Comparison of ENCODE assay signal across 8 cellular contexts in the genomic region with DNA sequence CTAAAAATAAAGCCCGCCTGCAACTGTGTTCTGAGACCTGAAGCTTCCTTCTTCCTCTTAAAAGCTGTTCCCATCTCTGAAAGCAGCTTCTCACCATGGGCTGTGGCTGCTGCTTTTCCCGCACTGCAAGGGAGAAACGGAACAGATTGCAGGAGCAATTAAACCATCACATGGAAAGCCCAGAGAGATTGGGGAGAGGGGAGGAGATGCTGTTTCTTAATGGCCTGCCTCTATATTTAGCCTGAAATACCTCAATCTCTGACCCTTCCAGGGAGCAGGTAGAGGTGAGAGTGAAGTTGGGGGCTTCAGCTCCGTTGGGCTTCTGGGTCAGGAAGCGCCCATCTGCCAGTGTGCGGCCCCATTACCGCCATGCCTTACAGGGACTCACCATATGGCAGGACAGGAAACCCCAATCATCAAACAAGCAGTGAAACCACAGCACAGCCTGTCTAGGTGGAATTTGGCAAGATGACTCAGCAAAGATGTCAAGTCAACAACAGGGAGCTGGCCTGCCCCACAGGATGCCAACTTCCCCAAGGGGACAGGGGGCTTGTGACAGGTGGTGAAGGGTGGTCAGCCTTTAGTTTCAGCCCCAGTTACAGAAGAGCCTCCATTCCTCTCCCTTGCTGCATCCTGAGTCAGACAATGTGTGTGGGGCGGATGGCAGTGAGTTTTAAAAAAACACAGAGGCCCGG.
A peak's percentile ranks its signal among the peaks of the same experiment; 100 is the strongest.
DNase-seq lines count a peak whose midpoint lies in the region; ATAC-seq and TF ChIP-seq lines count a peak whose summit lies in the region.

No MANE protein-coding gene starts in this region.

- no TSS peak for BruUV-seq in Calu3 (replicated peaks; lab: Mats Ljungman, UMichigan)

- CTCF ChIA-PET in Calu3 (lab: Charles Lee), result no interaction called here

- no peaks in the 10 kb centered on the region for H4K20me1 ChIP-seq in BLaER1 treated with 17β-estradiol and CSF1 and Interleukin-3, amounts not matched to agents 10 nM and 100 nM

- peak overlapping the region; percentile 60 to 83 for H3K27ac Mint-ChIP-seq in stimulated activated naive CD8-positive, alpha-beta T cell treated with anti-CD3 and anti-CD28 coated beads, Interleukin-15, amount 100 ng/mL, for 72 hours
- H3K27ac Mint-ChIP-seq in Calu3 (ENCODE audit: unreplicated experiment), result no peak overlapping the region

- H3K9ac ChIP-seq in BLaER1 treated with 17β-estradiol and CSF1 and Interleukin-3, amounts not matched to agents 10 nM and 100 nM, result peak overlapping the region in 9 of 11 experiments; percentile 2 to 78 (median 66); a peak in 17 of 22 replicates

- no peaks in the 10 kb centered on the region for H3K36me3 Mint-ChIP-seq in Calu3 (ENCODE audit: insufficient read depth, unreplicated experiment)

- TF ChIP-seq POLR2A in GM18951 (IDR thresholded peaks at IDR 0.05; ENCODE audit: extremely low read depth, insufficient read depth, insufficient read length), result peak; percentile 40

- H3K4me1 Mint-ChIP-seq in stimulated activated naive CD8-positive, alpha-beta T cell treated with anti-CD3 and anti-CD28 coated beads, Interleukin-15, amount 100 ng/mL, for 72 hours, result peaks cover 29% of the 10 kb centered on the region
- H3K4me1 Mint-ChIP-seq in Calu3 (ENCODE audit: low read depth, unreplicated experiment), result no peaks in the 10 kb centered on the region

- H3K9me3 ChIP-seq in BLaER1 treated with 17β-estradiol and CSF1 and Interleukin-3, amounts not matched to agents 10 nM and 100 nM (replicated peaks in 1 of 11), result no peaks in the 10 kb centered on the region

- peak overlapping the region in 10 of 11 experiments; percentile 7 to 90 (median 78); a peak in 18 of 22 replicates for H3K27ac ChIP-seq in BLaER1 treated with 17β-estradiol and CSF1 and Interleukin-3, amounts not matched to agents 10 nM and 100 nM

- H3K9me3 Mint-ChIP-seq in stimulated activated naive CD8-positive, alpha-beta T cell treated with anti-CD3 and anti-CD28 coated beads, Interleukin-15, amount 100 ng/mL, for 72 hours, result no peaks in the 10 kb centered on the region
- H3K9me3 Mint-ChIP-seq in Calu3 (ENCODE audit: low read depth, unreplicated experiment), result no peaks in the 10 kb centered on the region

- intact Hi-C loops in Calu3 (cut with micrococcal nuclease; ENCODE audit: unreplicated experiment), result no loop called here

- in situ Hi-C loops in GM18951 (cut with MboI; ENCODE audit: low sequenced_read_pairs, unreplicated experiment), result no loop called here

- peak overlapping the region in 1 of 2 donors; percentile 60 for H3K4me3 Mint-ChIP-seq in stimulated activated naive CD8-positive, alpha-beta T cell treated with anti-CD3 and anti-CD28 coated beads, Interleukin-15, amount 100 ng/mL, for 72 hours
- H3K4me3 Mint-ChIP-seq in Calu3 (ENCODE audit: low read depth, unreplicated experiment), result no peak overlapping the region

- peak; percentile 50 for ATAC-seq in HG03135 (IDR thresholded peaks at IDR 0.05; ENCODE audit: unreplicated experiment)
- ATAC-seq in stimulated activated naive CD8-positive, alpha-beta T cell treated with anti-CD3 and anti-CD28 coated beads, Interleukin-15, amount 100 ng/mL, for 72 hours, result peak; percentile 79
- ATAC-seq in HG03280 (IDR thresholded peaks at IDR 0.05; ENCODE audit: unreplicated experiment), result no peak

- peaks cover 25% of the 10 kb centered on the region for H3K27me3 Mint-ChIP-seq in stimulated activated naive CD8-positive, alpha-beta T cell treated with anti-CD3 and anti-CD28 coated beads, Interleukin-15, amount 100 ng/mL, for 72 hours
- H3K27me3 Mint-ChIP-seq in Calu3 (ENCODE audit: unreplicated experiment), result peaks cover 24% of the 10 kb centered on the region

- H3K4me1 ChIP-seq in BLaER1 treated with 17β-estradiol and CSF1 and Interleukin-3, amounts not matched to agents 10 nM and 100 nM, result peaks cover 74 to 91% (median 86%) of the 10 kb centered on the region in 10 experiments

- peak overlapping the region in 4 of 10 experiments; percentile 16 to 31 (median 25); a peak in 3 of 20 replicates for H3K4me3 ChIP-seq in BLaER1 treated with 17β-estradiol and CSF1 and Interleukin-3, amounts not matched to agents 10 nM and 100 nM

- H3K36me3 ChIP-seq in BLaER1 treated with 17β-estradiol and CSF1 and Interleukin-3, amounts not matched to agents 10 nM and 100 nM, result no peaks in the 10 kb centered on the region

- H3K4me2 ChIP-seq in BLaER1 treated with 17β-estradiol and CSF1 and Interleukin-3, amounts not matched to agents 10 nM and 100 nM, result peak overlapping the region; percentile 70 to 93 (median 79)

- no peaks in the 10 kb centered on the region for H3K27me3 ChIP-seq in BLaER1 treated with 17β-estradiol and CSF1 and Interleukin-3, amounts not matched to agents 10 nM and 100 nM

- DNase-seq in activated CD4-positive, alpha-beta T cell treated with anti-CD3 and anti-CD28 coated beads, Interleukin-2, amount 50 U/mL, for 48 hours, result peak; percentile 4 to 10
- DNase-seq in stimulated activated naive CD8-positive, alpha-beta T cell treated with anti-CD3 and anti-CD28 coated beads, Interleukin-15, amount 100 ng/mL, for 72 hours, result peak; percentile 23 to 60
- DNase-seq in Calu3 (no peak), NCI-H526 (lab: John Stamatoyannopoulos, UW) (no peak)

- no peak for TF ChIP-seq CTCF in Calu3 (IDR thresholded peaks at IDR 0.05; ENCODE audit: unreplicated experiment)

Comparison
In these comparisons a context has a peak if more than half of its experiments do, and no peak if none do; other contexts are left out.
1. DNase-seq: peak in activated CD4-positive, alpha-beta T cell treated with anti-CD3 and anti-CD28 coated beads, Interleukin-2, amount 50 U/mL, for 48 hours (2 of 2) and stimulated activated naive CD8-positive, alpha-beta T cell treated with anti-CD3 and anti-CD28 coated beads, Interleukin-15, amount 100 ng/mL, for 72 hours (2 of 2); none in Calu3 (single experiment) and NCI-H526 (0 of 2).